In the genomic region with DNA sequence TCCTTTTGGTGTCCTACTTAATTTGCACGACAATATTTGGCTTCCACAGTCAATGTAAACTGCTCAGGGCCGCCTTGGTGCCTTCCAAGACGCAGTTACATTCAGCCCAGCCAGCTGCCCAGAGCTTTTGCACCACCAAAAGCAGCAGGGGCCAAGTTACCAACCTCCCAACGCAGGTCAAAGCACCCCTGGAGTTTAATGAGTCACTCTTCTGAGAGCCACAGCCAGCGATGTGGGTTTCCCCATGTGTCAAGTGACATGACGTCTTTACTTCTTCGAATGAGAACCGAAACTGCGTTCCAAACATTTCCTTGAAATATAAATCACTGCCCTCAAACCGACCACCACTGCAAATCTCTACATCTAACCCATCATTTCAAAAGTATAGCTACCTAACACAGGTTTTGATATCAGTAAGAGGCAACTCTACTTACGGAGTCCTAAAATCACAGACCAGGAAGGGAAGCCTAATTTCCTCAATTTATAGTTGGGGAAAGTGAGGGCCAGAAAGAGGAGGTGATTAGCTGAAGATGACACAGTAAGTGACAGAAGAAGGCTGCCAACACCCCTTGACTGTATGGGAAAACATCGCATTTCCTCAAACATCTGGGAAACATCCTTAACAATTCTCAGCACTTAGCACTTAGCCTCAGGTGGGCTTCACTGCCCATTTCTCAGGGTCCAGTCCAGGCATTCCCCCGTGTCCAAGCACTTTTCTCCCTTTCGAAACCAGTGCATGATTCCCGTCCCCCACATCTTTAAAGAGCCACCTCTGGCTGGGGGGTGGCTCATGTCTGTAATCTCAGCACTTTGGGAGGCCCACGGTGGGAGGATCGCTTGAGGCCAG, we compare ENCODE assay signal across 8 cellular contexts. TPM values are rescaled to one million over a fixed set of nuclear protein-coding genes. Genes with fewer than 3 reads are reported as not detected.
DNase-seq lines count a peak whose midpoint lies in the region; ATAC-seq, FAIRE-seq and TF ChIP-seq lines count a peak whose summit lies in the region.

No MANE protein-coding gene starts in this region.

- peaks cover 0 to 9% of the 10 kb centered on the region in 2 donors for H3K4me1 ChIP-seq in mucosa of rectum (ENCODE audit: control insufficient read depth in 2 of 2, insufficient read depth in 2 of 2, low read length in 2 of 2)

- no peak overlapping the region for H3K9ac ChIP-seq in mucosa of rectum (ENCODE audit: low read depth in 1 of 2, low read length in 2 of 2)

- DNase-seq in COR-L47 (lab: John Stamatoyannopoulos, UW): peak; percentile 28
- peak; percentile 62 for DNase-seq in T-helper 22 cell (ENCODE audit: low read depth)
- peak; percentile 84 for DNase-seq in bronchial epithelial cell (ENCODE audit: low read depth)
- DNase-seq in stromal cell of bone marrow (ENCODE audit: low read depth): peak; percentile 71
- no peak for DNase-seq in NCI-H748 (lab: John Stamatoyannopoulos, UW; ENCODE audit: unreplicated experiment)

- H3K36me3 ChIP-seq in bronchial epithelial cell (ENCODE audit: control insufficient read depth, insufficient read depth, low read length) (no peaks in the 10 kb centered on the region), mucosa of rectum (ENCODE audit: control insufficient read depth in 2 of 2, insufficient read depth in 2 of 2, low read length in 2 of 2) (no peaks in the 10 kb centered on the region)

- peak overlapping the region; percentile 14 to 17 for H3K27ac ChIP-seq in mucosa of rectum (ENCODE audit: low read depth in 2 of 2, low read length in 2 of 2)

- TF ChIP-seq CTCF in bronchial epithelial cell (IDR thresholded peaks at IDR 0.05; ENCODE audit: insufficient read depth, low read length, severe bottlenecking): no peak

- FAIRE-seq in bronchial epithelial cell (lab: Jason Lieb, UNC): no peak

- H3K9me3 ChIP-seq in mucosa of rectum (ENCODE audit: control insufficient read depth in 2 of 2, low read length in 2 of 2): no peaks in the 10 kb centered on the region

- H3K4me3 ChIP-seq in bronchial epithelial cell (ENCODE audit: low read depth, low read length): no peak overlapping the region
- no peak overlapping the region for H3K4me3 ChIP-seq in mucosa of rectum (ENCODE audit: low read length in 2 of 2)

- H3K27me3 ChIP-seq in bronchial epithelial cell (ENCODE audit: control insufficient read depth, insufficient read depth, low read length): no peaks in the 10 kb centered on the region
- no peaks in the 10 kb centered on the region for H3K27me3 ChIP-seq in mucosa of rectum (ENCODE audit: control insufficient read depth in 2 of 2, insufficient read depth in 2 of 2, low read length in 2 of 2)

- ATAC-seq in GM21367 (IDR thresholded peaks at IDR 0.05; ENCODE audit: unreplicated experiment) (peak; percentile 96), HG03520 (IDR thresholded peaks at IDR 0.05; ENCODE audit: unreplicated experiment) (peak; percentile 94)

RNA-seq across cellular contexts. Expression of a gene that starts 24.5 kb away (rescaled TPM):
- total RNA-seq in bronchial epithelial cell: 9.2 and 9.6 TPM in 2 replicates
